Comparison of ENCODE assay signal across 1 cellular context in the genomic region with DNA sequence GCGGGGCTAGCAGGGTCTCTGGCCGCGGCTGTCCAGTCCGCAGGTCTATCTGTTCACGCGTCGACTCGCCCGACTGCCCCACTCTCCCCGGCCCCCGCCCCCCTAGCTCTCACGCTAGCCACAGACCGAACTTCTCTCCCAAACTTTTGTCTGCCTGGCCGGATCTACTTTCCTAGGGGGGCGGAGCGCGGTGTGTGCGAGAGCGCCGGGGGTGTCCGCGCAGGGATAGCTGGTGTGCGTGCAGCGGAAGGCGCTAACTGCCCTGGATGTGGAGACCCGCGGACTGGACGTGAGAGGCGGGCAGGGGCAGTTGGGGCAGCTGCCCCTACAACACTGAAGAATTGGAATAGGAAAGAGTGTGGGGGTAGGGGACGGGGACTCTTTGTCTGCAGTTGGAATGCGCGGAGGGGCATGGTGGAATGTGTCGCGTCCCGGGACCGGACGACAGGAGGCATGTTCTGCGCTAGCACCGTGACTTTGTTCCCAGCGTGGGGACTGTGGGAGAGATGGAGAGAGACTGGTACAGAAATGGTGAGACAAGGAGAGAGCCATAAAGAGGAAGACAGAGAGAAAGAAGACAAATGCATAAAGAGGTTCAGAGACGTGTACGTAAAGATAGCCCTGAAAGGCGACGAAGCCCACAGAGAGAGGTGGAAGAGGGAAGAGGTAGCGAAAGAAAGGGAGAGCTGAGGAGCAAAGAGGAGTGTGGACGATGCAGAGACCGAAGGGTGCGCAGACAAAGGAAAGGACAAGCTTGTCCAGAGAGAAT.
TF ChIP-seq lines count a peak whose summit lies in the region.

A gene (minus strand): TSS at position 75 of the 769 bp plus-strand sequence. CDS start 285 bp downstream, outside the sequence.

TF ChIP-seq in HepG2, 621 proteins besides CTCF, POLR2A, EP300 and RAD21 (continued from another document and continues in another):
- TF ChIP-seq, protein P1, sequence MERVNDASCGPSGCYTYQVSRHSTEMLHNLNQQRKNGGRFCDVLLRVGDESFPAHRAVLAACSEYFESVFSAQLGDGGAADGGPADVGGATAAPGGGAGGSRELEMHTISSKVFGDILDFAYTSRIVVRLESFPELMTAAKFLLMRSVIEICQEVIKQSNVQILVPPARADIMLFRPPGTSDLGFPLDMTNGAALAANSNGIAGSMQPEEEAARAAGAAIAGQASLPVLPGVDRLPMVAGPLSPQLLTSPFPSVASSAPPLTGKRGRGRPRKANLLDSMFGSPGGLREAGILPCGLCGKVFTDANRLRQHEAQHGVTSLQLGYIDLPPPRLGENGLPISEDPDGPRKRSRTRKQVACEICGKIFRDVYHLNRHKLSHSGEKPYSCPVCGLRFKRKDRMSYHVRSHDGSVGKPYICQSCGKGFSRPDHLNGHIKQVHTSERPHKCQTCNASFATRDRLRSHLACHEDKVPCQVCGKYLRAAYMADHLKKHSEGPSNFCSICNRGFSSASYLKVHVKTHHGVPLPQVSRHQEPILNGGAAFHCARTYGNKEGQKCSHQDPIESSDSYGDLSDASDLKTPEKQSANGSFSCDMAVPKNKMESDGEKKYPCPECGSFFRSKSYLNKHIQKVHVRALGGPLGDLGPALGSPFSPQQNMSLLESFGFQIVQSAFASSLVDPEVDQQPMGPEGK (CRISPR knock-in tag; IDR thresholded peaks at IDR 0.05) = peak; percentile 99
- TF ChIP-seq AKAP8 (CRISPR knock-in tag; IDR thresholded peaks at IDR 0.05) = peak; percentile 96
- TF ChIP-seq ZFAT (CRISPR knock-in tag; conservative IDR thresholded peaks at IDR 0.05) = no peak
- TF ChIP-seq FOSL1 (CRISPR knock-in tag; IDR thresholded peaks at IDR 0.05; ENCODE audit: borderline replicate concordance) = no peak
- peak; percentile 94 for TF ChIP-seq CHD2 (IDR thresholded peaks at IDR 0.05; ENCODE audit: low read depth, low read length)
- TF ChIP-seq GZF1 (CRISPR knock-in tag; IDR thresholded peaks at IDR 0.05) = peak; percentile 96
- peak; percentile 91; the same call in 1 of the 2 replicates for TF ChIP-seq MIER3 (CRISPR knock-in tag; IDR thresholded peaks at IDR 0.05; ENCODE audit: borderline replicate concordance)
- TF ChIP-seq ZNF547 (CRISPR knock-in tag; IDR thresholded peaks at IDR 0.05) = peak; percentile 99
- TF ChIP-seq SUZ12 (IDR thresholded peaks at IDR 0.05; ENCODE audit: low read depth, low read length) = peak; percentile 5; the same call in 1 of the 2 replicates
- TF ChIP-seq, protein P2, sequence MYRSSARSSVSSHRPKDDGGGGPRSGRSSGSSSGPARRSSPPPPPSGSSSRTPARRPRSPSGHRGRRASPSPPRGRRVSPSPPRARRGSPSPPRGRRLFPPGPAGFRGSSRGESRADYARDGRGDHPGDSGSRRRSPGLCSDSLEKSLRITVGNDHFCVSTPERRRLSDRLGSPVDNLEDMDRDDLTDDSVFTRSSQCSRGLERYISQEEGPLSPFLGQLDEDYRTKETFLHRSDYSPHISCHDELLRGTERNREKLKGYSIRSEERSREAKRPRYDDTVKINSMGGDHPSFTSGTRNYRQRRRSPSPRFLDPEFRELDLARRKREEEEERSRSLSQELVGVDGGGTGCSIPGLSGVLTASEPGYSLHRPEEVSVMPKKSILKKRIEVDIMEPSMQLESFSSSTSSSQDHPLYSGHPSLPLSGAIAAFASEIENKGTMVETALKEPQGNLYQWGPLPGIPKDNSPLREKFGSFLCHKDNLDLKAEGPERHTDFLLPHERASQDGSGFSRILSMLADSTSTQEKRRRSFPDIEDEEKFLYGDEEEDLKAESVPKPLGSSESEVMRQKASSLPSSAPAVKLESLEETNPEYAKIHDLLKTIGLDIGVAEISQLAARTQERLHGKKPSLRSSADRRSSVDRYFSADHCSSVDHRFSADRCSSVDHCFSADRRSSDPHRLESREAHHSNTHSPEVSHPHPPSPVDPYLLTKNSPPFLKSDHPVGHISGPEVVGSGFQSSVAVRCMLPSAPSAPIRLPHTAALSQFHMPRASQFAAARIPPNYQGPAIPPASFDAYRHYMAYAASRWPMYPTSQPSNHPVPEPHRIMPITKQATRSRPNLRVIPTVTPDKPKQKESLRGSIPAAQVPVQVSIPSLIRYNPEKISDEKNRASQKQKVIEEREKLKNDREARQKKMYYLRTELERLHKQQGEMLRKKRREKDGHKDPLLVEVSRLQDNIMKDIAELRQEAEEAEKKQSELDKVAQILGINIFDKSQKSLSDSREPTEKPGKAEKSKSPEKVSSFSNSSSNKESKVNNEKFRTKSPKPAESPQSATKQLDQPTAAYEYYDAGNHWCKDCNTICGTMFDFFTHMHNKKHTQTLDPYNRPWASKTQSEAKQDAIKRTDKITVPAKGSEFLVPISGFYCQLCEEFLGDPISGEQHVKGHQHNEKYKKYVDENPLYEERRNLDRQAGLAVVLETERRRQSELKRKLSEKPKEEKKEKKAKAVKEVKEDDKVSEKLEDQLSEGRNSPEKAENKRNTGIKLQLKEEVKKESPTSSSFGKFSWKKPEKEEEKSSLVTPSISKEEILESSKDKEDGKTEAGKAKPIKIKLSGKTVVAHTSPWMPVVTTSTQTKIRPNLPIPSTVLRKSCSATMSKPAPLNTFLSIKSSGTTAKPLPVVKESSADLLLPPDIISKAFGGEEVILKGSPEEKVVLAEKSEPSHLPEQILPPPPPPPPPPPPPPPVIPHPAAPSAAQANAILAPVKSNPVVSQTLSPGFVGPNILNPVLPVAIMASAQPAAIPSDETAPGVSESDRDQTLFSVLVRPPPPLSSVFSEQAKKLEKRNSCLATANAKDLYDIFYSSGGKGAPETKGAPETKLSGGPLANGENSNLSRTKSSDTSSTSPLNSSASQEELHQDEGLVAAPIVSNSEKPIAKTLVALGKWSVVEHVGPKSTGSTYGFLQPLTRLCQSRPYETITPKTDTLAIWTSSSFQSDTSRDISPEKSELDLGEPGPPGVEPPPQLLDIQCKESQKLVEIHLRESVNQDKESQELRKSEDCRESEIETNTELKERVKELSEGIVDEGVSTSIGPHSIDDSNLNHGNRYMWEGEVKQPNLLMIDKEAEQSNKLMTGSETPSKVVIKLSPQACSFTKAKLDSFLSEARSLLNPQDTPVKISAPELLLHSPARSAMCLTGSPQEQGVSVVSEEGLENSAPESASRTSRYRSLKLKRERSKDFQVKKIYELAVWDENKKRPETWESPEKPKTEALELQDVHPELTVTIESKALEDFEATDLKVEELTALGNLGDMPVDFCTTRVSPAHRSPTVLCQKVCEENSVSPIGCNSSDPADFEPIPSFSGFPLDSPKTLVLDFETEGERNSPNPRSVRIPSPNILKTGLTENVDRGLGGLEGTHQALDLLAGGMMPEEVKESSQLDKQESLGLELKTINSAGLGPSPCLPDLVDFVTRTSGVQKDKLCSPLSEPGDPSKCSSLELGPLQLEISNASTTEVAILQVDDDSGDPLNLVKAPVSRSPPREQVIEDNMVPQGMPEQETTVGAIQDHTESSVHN (CRISPR knock-in tag; IDR thresholded peaks at IDR 0.05) = no peak
- TF ChIP-seq HOXA5 (CRISPR knock-in tag; IDR thresholded peaks at IDR 0.05) = no peak
- TF ChIP-seq ZNF83 (CRISPR knock-in tag; IDR thresholded peaks at IDR 0.05; ENCODE audit: borderline replicate concordance) = peak; percentile 96; the same call in 1 of the 2 replicates
- no peak for TF ChIP-seq ZNF296 (CRISPR knock-in tag; conservative IDR thresholded peaks at IDR 0.05)
- TF ChIP-seq IRX3 (CRISPR knock-in tag; IDR thresholded peaks at IDR 0.05; ENCODE audit: borderline replicate concordance, low read depth) = no peak
- peak; percentile 98 for TF ChIP-seq KDM3A (CRISPR knock-in tag; IDR thresholded peaks at IDR 0.05; ENCODE audit: low read depth)
- TF ChIP-seq MTF2 (CRISPR knock-in tag; IDR thresholded peaks at IDR 0.05; ENCODE audit: borderline replicate concordance) = no peak
- TF ChIP-seq, protein P3, sequence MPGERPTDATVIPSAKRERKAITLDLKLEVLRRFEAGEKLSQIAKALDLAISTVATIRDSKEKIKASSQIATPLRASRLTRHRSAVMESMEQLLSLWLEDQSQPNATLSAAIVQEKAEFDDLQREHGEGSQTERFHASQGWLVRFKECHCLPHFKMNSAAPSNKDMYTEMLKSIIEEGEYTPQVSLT (CRISPR knock-in tag; IDR thresholded peaks at IDR 0.05; ENCODE audit: borderline replicate concordance, low read depth) = no peak
- peak; percentile 100 for TF ChIP-seq RBM39 (IDR thresholded peaks at IDR 0.05; ENCODE audit: low read depth, low read length, poor library complexity, severe bottlenecking)
- TF ChIP-seq ZNF644 (CRISPR knock-in tag; IDR thresholded peaks at IDR 0.05; ENCODE audit: low read depth) = 0 out of 2 replicates have a peak, but pooled peaks have one; percentile 55
- peak; percentile 75 for TF ChIP-seq SOX5 (CRISPR knock-in tag; IDR thresholded peaks at IDR 0.05; ENCODE audit: borderline replicate concordance)
- TF ChIP-seq ZNF563 (CRISPR knock-in tag; IDR thresholded peaks at IDR 0.05) = no peak
- TF ChIP-seq ZNF839 (CRISPR knock-in tag; IDR thresholded peaks at IDR 0.05; ENCODE audit: borderline replicate concordance) = peak; percentile 98
- TF ChIP-seq, protein P4, sequence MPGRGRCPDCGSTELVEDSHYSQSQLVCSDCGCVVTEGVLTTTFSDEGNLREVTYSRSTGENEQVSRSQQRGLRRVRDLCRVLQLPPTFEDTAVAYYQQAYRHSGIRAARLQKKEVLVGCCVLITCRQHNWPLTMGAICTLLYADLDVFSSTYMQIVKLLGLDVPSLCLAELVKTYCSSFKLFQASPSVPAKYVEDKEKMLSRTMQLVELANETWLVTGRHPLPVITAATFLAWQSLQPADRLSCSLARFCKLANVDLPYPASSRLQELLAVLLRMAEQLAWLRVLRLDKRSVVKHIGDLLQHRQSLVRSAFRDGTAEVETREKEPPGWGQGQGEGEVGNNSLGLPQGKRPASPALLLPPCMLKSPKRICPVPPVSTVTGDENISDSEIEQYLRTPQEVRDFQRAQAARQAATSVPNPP (CRISPR knock-in tag; IDR thresholded peaks at IDR 0.05) = no peak
- TF ChIP-seq, protein P5, sequence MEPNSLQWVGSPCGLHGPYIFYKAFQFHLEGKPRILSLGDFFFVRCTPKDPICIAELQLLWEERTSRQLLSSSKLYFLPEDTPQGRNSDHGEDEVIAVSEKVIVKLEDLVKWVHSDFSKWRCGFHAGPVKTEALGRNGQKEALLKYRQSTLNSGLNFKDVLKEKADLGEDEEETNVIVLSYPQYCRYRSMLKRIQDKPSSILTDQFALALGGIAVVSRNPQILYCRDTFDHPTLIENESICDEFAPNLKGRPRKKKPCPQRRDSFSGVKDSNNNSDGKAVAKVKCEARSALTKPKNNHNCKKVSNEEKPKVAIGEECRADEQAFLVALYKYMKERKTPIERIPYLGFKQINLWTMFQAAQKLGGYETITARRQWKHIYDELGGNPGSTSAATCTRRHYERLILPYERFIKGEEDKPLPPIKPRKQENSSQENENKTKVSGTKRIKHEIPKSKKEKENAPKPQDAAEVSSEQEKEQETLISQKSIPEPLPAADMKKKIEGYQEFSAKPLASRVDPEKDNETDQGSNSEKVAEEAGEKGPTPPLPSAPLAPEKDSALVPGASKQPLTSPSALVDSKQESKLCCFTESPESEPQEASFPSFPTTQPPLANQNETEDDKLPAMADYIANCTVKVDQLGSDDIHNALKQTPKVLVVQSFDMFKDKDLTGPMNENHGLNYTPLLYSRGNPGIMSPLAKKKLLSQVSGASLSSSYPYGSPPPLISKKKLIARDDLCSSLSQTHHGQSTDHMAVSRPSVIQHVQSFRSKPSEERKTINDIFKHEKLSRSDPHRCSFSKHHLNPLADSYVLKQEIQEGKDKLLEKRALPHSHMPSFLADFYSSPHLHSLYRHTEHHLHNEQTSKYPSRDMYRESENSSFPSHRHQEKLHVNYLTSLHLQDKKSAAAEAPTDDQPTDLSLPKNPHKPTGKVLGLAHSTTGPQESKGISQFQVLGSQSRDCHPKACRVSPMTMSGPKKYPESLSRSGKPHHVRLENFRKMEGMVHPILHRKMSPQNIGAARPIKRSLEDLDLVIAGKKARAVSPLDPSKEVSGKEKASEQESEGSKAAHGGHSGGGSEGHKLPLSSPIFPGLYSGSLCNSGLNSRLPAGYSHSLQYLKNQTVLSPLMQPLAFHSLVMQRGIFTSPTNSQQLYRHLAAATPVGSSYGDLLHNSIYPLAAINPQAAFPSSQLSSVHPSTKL (CRISPR knock-in tag; IDR thresholded peaks at IDR 0.05) = peak; percentile 89; the same call in 1 of the 2 replicates
- peak; percentile 96 for TF ChIP-seq SKI (IDR thresholded peaks at IDR 0.05; ENCODE audit: partially characterized antibody)
- TF ChIP-seq KLF9 (CRISPR knock-in tag; IDR thresholded peaks at IDR 0.05; ENCODE audit: low read depth) = peak; percentile 97
- TF ChIP-seq PLRG1 (conservative IDR thresholded peaks at IDR 0.05) = no peak
- TF ChIP-seq, protein P6, sequence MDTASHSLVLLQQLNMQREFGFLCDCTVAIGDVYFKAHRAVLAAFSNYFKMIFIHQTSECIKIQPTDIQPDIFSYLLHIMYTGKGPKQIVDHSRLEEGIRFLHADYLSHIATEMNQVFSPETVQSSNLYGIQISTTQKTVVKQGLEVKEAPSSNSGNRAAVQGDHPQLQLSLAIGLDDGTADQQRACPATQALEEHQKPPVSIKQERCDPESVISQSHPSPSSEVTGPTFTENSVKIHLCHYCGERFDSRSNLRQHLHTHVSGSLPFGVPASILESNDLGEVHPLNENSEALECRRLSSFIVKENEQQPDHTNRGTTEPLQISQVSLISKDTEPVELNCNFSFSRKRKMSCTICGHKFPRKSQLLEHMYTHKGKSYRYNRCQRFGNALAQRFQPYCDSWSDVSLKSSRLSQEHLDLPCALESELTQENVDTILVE (CRISPR knock-in tag; IDR thresholded peaks at IDR 0.05) = peak; percentile 91; the same call in 1 of the 2 replicates
- TF ChIP-seq, protein P7, sequence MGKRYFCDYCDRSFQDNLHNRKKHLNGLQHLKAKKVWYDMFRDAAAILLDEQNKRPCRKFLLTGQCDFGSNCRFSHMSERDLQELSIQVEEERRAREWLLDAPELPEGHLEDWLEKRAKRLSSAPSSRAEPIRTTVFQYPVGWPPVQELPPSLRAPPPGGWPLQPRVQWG (CRISPR knock-in tag; IDR thresholded peaks at IDR 0.05; ENCODE audit: borderline replicate concordance, low read depth) = no peak
- no peak for TF ChIP-seq CENPT (CRISPR knock-in tag; IDR thresholded peaks at IDR 0.05; ENCODE audit: low read depth)
- peak; percentile 97 for TF ChIP-seq GATAD2A (CRISPR knock-in tag; IDR thresholded peaks at IDR 0.05)
- TF ChIP-seq, protein P8, sequence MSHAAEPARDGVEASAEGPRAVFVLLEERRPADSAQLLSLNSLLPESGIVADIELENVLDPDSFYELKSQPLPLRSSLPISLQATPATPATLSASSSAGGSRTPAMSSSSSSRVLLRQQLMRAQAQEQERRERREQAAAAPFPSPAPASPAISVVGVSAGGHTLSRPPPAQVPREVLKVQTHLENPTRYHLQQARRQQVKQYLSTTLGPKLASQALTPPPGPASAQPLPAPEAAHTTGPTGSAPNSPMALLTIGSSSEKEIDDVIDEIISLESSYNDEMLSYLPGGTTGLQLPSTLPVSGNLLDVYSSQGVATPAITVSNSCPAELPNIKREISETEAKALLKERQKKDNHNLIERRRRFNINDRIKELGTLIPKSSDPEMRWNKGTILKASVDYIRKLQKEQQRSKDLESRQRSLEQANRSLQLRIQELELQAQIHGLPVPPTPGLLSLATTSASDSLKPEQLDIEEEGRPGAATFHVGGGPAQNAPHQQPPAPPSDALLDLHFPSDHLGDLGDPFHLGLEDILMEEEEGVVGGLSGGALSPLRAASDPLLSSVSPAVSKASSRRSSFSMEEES (CRISPR knock-in tag; IDR thresholded peaks at IDR 0.05) = peak; percentile 60; the same call in 1 of the 2 replicates
- TF ChIP-seq STAT5B (CRISPR knock-in tag; IDR thresholded peaks at IDR 0.05) = peak; percentile 86; the same call in 1 of the 2 replicates
- no peak for TF ChIP-seq MAFF (IDR thresholded peaks at IDR 0.05; ENCODE audit: low read depth, low read length)
- TF ChIP-seq ZNF567 (CRISPR knock-in tag; IDR thresholded peaks at IDR 0.05; ENCODE audit: borderline replicate concordance) = peak; percentile 95
- TF ChIP-seq TBX3 (IDR thresholded peaks at IDR 0.05; ENCODE audit: borderline replicate concordance) = peak; percentile 99
- peak; percentile 66; the same call in 1 of the 2 replicates for TF ChIP-seq KLF6 (CRISPR knock-in tag; IDR thresholded peaks at IDR 0.05)
- TF ChIP-seq ZNF30 (CRISPR knock-in tag; IDR thresholded peaks at IDR 0.05) = no peak
- peak; percentile 82 for TF ChIP-seq NCOR1 (IDR thresholded peaks at IDR 0.05; ENCODE audit: borderline replicate concordance, low read length)
